1 cellular context compared by ENCODE assay signal in the genomic region with DNA sequence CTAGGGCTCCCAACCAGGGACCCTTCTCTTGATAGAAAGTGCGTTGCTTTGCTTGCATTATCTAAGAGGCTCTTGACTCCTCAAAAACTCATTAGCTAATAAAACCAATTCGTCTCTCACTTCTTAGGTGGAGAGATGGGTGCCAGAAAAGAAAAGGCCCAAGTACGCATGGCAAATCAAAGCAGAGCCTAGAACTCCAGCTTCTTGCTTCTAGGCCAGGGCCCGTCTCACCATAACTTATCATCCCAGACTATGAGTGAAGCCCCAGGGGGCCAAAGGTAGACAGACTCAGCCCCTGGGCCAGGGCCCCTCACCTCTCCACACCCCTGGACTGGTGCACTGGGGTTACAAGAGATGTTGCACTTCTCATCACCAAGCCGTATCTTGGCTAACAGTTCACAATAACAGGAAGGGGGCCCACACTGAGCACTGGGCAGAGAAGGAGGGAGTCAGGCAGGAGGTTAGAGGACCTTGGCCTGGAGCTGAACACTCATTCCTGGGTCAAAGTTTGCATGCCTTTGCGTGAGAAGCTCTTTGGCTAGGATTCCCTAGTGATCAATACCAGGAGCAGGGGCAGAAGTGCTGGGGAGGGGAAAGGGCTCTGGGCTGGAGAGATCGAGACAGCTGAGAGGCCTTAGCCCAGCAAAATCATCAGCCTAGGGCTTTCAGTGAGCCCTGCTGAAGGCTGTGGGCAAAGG.
A peak's percentile ranks its signal among the peaks of the same experiment; 100 is the strongest.
TF ChIP-seq lines count a peak whose summit lies in the region.

No MANE protein-coding gene starts in this region.

TF ChIP-seq in HepG2, 621 proteins besides CTCF, POLR2A, EP300 and RAD21 (continued from another document and continues in another):
- TF ChIP-seq YEATS2 (CRISPR knock-in tag; IDR thresholded peaks at IDR 0.05; ENCODE audit: borderline replicate concordance) (0 out of 2 replicates have a peak, but pooled peaks have one; percentile 54), FOXC1 (CRISPR knock-in tag; IDR thresholded peaks at IDR 0.05; ENCODE audit: borderline replicate concordance) (no peak), SP4 (CRISPR knock-in tag; IDR thresholded peaks at IDR 0.05) (0 out of 2 replicates have a peak, but pooled peaks have one; percentile 35), HOXA9 (CRISPR knock-in tag; IDR thresholded peaks at IDR 0.05; ENCODE audit: borderline replicate concordance) (no peak), HDAC1 (CRISPR knock-in tag; IDR thresholded peaks at IDR 0.05) (peak; percentile 96), RFX3 (CRISPR knock-in tag; IDR thresholded peaks at IDR 0.05) (no peak), MXI1 (IDR thresholded peaks at IDR 0.05; ENCODE audit: borderline replicate concordance, low read depth, low read length) (peak; percentile 66; the same call in 1 of the 3 replicates), AHDC1 (CRISPR knock-in tag; IDR thresholded peaks at IDR 0.05; ENCODE audit: borderline replicate concordance) (peak; percentile 89; the same call in 1 of the 2 replicates), KLF16 (CRISPR knock-in tag; IDR thresholded peaks at IDR 0.05) (peak in 1 of 2 experiments; percentile 82; a peak in 1 of 4 replicates), TERF1 (CRISPR knock-in tag; IDR thresholded peaks at IDR 0.05) (no peak), NCOA5 (CRISPR knock-in tag; IDR thresholded peaks at IDR 0.05) (no peak), ZNF629 (CRISPR knock-in tag; conservative IDR thresholded peaks at IDR 0.05) (no peak), MAFG (CRISPR knock-in tag; IDR thresholded peaks at IDR 0.05) (no peak), THYN1 (CRISPR knock-in tag; IDR thresholded peaks at IDR 0.05; ENCODE audit: borderline replicate concordance, low read depth) (no peak), ERF (CRISPR knock-in tag; IDR thresholded peaks at IDR 0.05) (0 out of 2 replicates have a peak, but pooled peaks have one; percentile 71), GPN1 (CRISPR knock-in tag; IDR thresholded peaks at IDR 0.05; ENCODE audit: borderline replicate concordance) (no peak), HNF4A (CRISPR knock-in tag; IDR thresholded peaks at IDR 0.05) (peak; percentile 99), RARA (CRISPR knock-in tag; IDR thresholded peaks at IDR 0.05) (peak; percentile 96), TSC22D2 (CRISPR knock-in tag; IDR thresholded peaks at IDR 0.05; ENCODE audit: borderline replicate concordance) (no peak), HHEX (CRISPR knock-in tag; IDR thresholded peaks at IDR 0.05) (peak; percentile 33; the same call in 1 of the 2 replicates), FOXA3 (CRISPR knock-in tag; IDR thresholded peaks at IDR 0.05) (peak; percentile 83), RXRA (CRISPR knock-in tag; IDR thresholded peaks at IDR 0.05) (peak; percentile 88), KDM2A (CRISPR knock-in tag; IDR thresholded peaks at IDR 0.05; ENCODE audit: borderline replicate concordance, low read depth) (peak; percentile 45; the same call in 1 of the 2 replicates), ZNF142 (CRISPR knock-in tag; IDR thresholded peaks at IDR 0.05) (no peak), ZNF17 (CRISPR knock-in tag; IDR thresholded peaks at IDR 0.05) (no peak), ELF4 (CRISPR knock-in tag; IDR thresholded peaks at IDR 0.05; ENCODE audit: borderline replicate concordance) (no peak)
- TF ChIP-seq, protein P1, sequence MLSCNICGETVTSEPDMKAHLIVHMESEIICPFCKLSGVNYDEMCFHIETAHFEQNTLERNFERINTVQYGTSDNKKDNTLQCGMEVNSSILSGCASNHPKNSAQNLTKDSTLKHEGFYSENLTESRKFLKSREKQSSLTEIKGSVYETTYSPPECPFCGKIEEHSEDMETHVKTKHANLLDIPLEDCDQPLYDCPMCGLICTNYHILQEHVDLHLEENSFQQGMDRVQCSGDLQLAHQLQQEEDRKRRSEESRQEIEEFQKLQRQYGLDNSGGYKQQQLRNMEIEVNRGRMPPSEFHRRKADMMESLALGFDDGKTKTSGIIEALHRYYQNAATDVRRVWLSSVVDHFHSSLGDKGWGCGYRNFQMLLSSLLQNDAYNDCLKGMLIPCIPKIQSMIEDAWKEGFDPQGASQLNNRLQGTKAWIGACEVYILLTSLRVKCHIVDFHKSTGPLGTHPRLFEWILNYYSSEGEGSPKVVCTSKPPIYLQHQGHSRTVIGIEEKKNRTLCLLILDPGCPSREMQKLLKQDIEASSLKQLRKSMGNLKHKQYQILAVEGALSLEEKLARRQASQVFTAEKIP (CRISPR knock-in tag; IDR thresholded peaks at IDR 0.05; ENCODE audit: borderline replicate concordance): no peak
- TF ChIP-seq, protein P2, sequence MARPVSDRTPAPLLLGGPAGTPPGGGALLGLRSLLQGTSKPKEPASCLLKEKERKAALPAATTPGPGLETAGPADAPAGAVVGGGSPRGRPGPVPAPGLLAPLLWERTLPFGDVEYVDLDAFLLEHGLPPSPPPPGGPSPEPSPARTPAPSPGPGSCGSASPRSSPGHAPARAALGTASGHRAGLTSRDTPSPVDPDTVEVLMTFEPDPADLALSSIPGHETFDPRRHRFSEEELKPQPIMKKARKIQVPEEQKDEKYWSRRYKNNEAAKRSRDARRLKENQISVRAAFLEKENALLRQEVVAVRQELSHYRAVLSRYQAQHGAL (CRISPR knock-in tag; IDR thresholded peaks at IDR 0.05; ENCODE audit: not compliant biosample characterization): no peak
- TF ChIP-seq, protein P3, sequence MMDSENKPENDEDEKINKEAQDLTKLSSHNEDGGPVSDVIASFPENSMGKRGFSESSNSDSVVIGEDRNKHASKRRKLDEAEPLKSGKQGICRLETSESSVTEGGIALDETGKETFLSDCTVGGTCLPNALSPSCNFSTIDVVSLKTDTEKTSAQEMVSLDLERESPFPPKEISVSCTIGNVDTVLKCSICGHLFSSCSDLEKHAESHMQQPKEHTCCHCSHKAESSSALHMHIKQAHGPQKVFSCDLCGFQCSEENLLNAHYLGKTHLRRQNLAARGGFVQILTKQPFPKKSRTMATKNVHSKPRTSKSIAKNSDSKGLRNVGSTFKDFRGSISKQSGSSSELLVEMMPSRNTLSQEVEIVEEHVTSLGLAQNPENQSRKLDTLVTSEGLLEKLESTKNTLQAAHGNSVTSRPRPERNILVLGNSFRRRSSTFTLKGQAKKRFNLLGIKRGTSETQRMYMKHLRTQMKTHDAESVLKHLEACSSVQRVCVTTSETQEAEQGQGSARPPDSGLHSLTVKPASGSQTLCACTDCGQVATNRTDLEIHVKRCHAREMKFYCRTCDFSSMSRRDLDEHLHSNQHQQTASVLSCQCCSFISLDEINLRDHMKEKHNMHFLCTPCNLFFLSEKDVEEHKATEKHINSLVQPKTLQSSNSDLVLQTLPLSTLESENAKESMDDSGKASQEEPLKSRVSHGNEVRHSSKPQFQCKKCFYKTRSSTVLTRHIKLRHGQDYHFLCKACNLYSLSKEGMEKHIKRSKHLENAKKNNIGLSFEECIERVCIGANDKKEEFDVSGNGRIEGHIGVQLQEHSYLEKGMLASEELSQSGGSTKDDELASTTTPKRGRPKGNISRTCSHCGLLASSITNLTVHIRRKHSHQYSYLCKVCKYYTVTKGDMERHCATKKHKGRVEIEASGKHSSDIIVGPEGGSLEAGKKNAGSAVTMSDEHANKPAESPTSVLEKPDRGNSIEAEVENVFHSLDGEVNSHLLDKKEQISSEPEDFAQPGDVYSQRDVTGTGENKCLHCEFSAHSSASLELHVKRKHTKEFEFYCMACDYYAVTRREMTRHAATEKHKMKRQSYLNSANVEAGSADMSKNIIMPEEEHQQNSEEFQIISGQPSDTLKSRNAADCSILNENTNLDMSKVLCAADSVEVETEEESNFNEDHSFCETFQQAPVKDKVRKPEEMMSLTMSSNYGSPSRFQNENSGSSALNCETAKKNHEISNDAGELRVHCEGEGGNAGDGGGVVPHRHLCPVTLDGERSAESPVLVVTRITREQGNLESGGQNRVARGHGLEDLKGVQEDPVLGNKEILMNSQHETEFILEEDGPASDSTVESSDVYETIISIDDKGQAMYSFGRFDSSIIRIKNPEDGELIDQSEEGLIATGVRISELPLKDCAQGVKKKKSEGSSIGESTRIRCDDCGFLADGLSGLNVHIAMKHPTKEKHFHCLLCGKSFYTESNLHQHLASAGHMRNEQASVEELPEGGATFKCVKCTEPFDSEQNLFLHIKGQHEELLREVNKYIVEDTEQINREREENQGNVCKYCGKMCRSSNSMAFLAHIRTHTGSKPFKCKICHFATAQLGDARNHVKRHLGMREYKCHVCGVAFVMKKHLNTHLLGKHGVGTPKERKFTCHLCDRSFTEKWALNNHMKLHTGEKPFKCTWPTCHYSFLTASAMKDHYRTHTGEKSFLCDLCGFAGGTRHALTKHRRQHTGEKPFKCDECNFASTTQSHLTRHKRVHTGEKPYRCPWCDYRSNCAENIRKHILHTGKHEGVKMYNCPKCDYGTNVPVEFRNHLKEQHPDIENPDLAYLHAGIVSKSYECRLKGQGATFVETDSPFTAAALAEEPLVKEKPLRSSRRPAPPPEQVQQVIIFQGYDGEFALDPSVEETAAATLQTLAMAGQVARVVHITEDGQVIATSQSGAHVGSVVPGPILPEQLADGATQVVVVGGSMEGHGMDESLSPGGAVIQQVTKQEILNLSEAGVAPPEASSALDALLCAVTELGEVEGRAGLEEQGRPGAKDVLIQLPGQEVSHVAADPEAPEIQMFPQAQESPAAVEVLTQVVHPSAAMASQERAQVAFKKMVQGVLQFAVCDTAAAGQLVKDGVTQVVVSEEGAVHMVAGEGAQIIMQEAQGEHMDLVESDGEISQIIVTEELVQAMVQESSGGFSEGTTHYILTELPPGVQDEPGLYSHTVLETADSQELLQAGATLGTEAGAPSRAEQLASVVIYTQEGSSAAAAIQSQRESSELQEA (CRISPR knock-in tag; IDR thresholded peaks at IDR 0.05; ENCODE audit: not compliant biosample characterization): no peak
